8 cellular contexts compared by ENCODE assay signal in the genomic region with DNA sequence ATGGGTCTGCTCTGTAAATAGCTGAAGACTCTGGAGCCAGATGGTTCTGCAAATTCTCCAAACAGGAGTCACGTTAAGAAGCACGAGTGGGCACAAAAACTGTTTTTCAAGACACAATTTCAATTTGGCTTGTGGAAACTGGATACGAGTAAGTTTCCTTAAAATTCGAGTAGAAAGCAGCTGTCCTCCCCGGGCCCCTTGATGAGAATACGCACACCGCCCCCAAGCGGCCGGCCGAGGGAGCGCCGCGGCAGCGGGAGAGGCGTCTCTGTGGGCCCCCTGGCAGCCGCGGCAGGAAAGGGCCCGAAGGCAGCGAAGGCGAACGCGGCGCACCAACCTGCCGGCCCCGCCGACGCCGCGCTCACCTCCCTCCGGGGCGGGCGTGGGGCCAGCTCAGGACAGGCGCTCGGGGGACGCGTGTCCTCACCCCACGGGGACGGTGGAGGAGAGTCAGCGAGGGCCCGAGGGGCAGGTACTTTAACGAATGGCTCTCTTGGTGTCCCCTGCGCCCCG. TPM values are rescaled to one million over a fixed set of nuclear protein-coding genes. Genes with fewer than 3 reads are reported as not detected.
DNase-seq lines count a peak whose midpoint lies in the region; ATAC-seq and TF ChIP-seq lines count a peak whose summit lies in the region.

No MANE protein-coding gene starts in this region.

- no peaks in the 10 kb centered on the region for H3K9me3 ChIP-seq in gastroesophageal sphincter
- H3K9me3 ChIP-seq in subcutaneous abdominal adipose tissue (ENCODE audit: control insufficient read depth in 5 of 5, low read length in 5 of 5), result no peaks in the 10 kb centered on the region

- H3K27ac ChIP-seq in gastroesophageal sphincter (peak overlapping the region; percentile 93 to 98 (median 96)), subcutaneous abdominal adipose tissue (ENCODE audit: low read depth, low read length) (peak overlapping the region; percentile 68)

- H3K36me3 Mint-ChIP-seq in activated naive CD4-positive, alpha-beta T cell treated with anti-CD3 and anti-CD28 coated beads for 36 hours (ENCODE audit: low read depth), result no peaks in the 10 kb centered on the region

- ATAC-seq in GM21825 (IDR thresholded peaks at IDR 0.05; ENCODE audit: unreplicated experiment) (peak; percentile 85), gastroesophageal sphincter (peak; percentile 81)

- peak overlapping the region; percentile 71 to 80 for H3K4me3 ChIP-seq in gastroesophageal sphincter
- H3K4me3 ChIP-seq in subcutaneous abdominal adipose tissue (ENCODE audit: low read depth in 1 of 5, low read length in 5 of 5), result peak overlapping the region; percentile 57 to 90 (median 60)

- intact Hi-C loops in activated naive CD4-positive, alpha-beta T cell treated with anti-CD3 and anti-CD28 coated beads for 36 hours (cut with micrococcal nuclease), result loop anchor here (1.0 to 5.0 kb wide), 7 partner anchors 177 to 871 kb away; no protein-coding TSS in a partner anchor

- peaks cover 50% of the 10 kb centered on the region for H3K27me3 Mint-ChIP-seq in activated naive CD4-positive, alpha-beta T cell treated with anti-CD3 and anti-CD28 coated beads for 36 hours (ENCODE audit: low read depth)

- H3K36me3 ChIP-seq in gastroesophageal sphincter (peaks cover 0 to 33% of the 10 kb centered on the region in 2 donors), subcutaneous abdominal adipose tissue (ENCODE audit: control insufficient read depth in 5 of 5, insufficient read depth in 5 of 5, low read length in 5 of 5) (peaks cover 13 to 28% (median 21%) of the 10 kb centered on the region in 5 donors)

- no peak for TF ChIP-seq POLR2A in gastroesophageal sphincter (IDR thresholded peaks at IDR 0.05)

- peak overlapping the region in 4 of 5 donors; percentile 56 to 90 (median 77) for H3K9ac ChIP-seq in subcutaneous abdominal adipose tissue (ENCODE audit: low read length in 5 of 5)

- CTCF ChIA-PET in activated naive CD4-positive, alpha-beta T cell treated with anti-CD3 and anti-CD28 coated beads for 36 hours (lab: Charles Lee), result interaction anchor here (0.7 to 1.7 kb wide), 12 partner anchors 8 to 873 kb away, joined by 3 to 9 read pairs (median 3); no protein-coding TSS in a partner anchor

- TF ChIP-seq EP300 in gastroesophageal sphincter (IDR thresholded peaks at IDR 0.05), result no peak

- TF ChIP-seq CTCF in gastroesophageal sphincter (IDR thresholded peaks at IDR 0.05), result peak; percentile 98 to 100 (median 100)

- DNase-seq in DMS114 treated with DMSO at 0.1 percent for 48 hours (lab: John Stamatoyannopoulos, UW; ENCODE audit: unreplicated experiment) (peak; percentile 47), LoVo (ENCODE audit: low spot score) (peak; percentile 92), SK-N-DZ (ENCODE audit: low spot score) (peak; percentile 68), nucleus accumbens (lab: John Stamatoyannopoulos, UW) (peak in 53 of 56 donors; percentile 8 to 90 (median 59))
- DNase-seq in activated naive CD4-positive, alpha-beta T cell treated with anti-CD3 and anti-CD28 coated beads for 36 hours, result peak; percentile 92

- 0% methylated on average over 3 of the region's 43 CpGs for WGBS in gastroesophageal sphincter (ENCODE audit: low coverage in 1 of 2), 2 donors

- no peaks in the 10 kb centered on the region for H3K9me3 Mint-ChIP-seq in activated naive CD4-positive, alpha-beta T cell treated with anti-CD3 and anti-CD28 coated beads for 36 hours

- H3K27me3 ChIP-seq in gastroesophageal sphincter (no peaks in the 10 kb centered on the region), subcutaneous abdominal adipose tissue (ENCODE audit: control insufficient read depth in 5 of 5, insufficient read depth in 4 of 5, low read length in 5 of 5) (no peaks in the 10 kb centered on the region)

- peaks cover 9% of the 10 kb centered on the region for H3K4me1 Mint-ChIP-seq in activated naive CD4-positive, alpha-beta T cell treated with anti-CD3 and anti-CD28 coated beads for 36 hours (ENCODE audit: low read depth)

- no peak overlapping the region for H3K27ac Mint-ChIP-seq in activated naive CD4-positive, alpha-beta T cell treated with anti-CD3 and anti-CD28 coated beads for 36 hours

- peaks cover 0 to 64% (median 15%) of the 10 kb centered on the region in 3 donors for H3K4me1 ChIP-seq in gastroesophageal sphincter
- H3K4me1 ChIP-seq in subcutaneous abdominal adipose tissue (ENCODE audit: control insufficient read depth in 5 of 5, insufficient read depth in 5 of 5, low read length in 5 of 5), result peaks cover 3 to 62% (median 45%) of the 10 kb centered on the region in 5 donors

- peak overlapping the region; percentile 44 for H3K4me3 Mint-ChIP-seq in activated naive CD4-positive, alpha-beta T cell treated with anti-CD3 and anti-CD28 coated beads for 36 hours

RNA-seq across cellular contexts. Expression of gene THBS1, which starts 0.7 kb away (rescaled TPM):
- 0.24 TPM in 1 of 2 replicates, not detected in the other for polyA plus RNA-seq in SK-N-DZ (2014; cell fraction: cytosol; rRNA removed)
- not detected in 2 replicates for polyA plus RNA-seq in SK-N-DZ (2014; cell fraction: nucleus; rRNA removed)
- total RNA-seq in activated naive CD4-positive, alpha-beta T cell treated with anti-CD3 and anti-CD28 coated beads for 36 hours, result under 1 TPM; 0.02 to 0.20 TPM
- 1,000 to 10,000 TPM in 1 of 4 donors, 100 to 1,000 TPM in 3; 183 to 1,645 (median 277) TPM for total RNA-seq in gastroesophageal sphincter

Comparison
In these comparisons a context has a peak if more than half of its experiments do, and no peak if none do; other contexts are left out.
1. Peak in every context shown above with its lines: DNase-seq, ATAC-seq, H3K4me3 ChIP-seq and H3K27ac ChIP-seq.
2. RNA of gene THBS1, which starts 0.7 kb away (total RNA-seq): 183 to 1,645 TPM in gastroesophageal sphincter; 0.02 to 0.20 TPM in activated naive CD4-positive, alpha-beta T cell treated with anti-CD3 and anti-CD28 coated beads for 36 hours; every median in the first group is over 100 times any median in the second.